In genomic region chr6:31355540-31355988, GRCh38 we compare ENCODE assay signal across 9 cellular contexts. TPM values are rescaled to one million over a fixed set of nuclear protein-coding genes. Genes with fewer than 3 reads are reported as not detected.
DNase-seq lines count a peak whose midpoint lies in the region; ATAC-seq and TF ChIP-seq lines count a peak whose summit lies in the region.
"Had no signal": no experiment of that assay in that cellular context is flagged by ENCODE, and none has a peak within 500 bp of the region (broad histone marks: within the 10 kb centered on the region; RNA-seq: fewer than 3 reads in every experiment).

No MANE protein-coding gene starts in this region.

- peak overlapping the region; percentile 83 for H3K27ac Mint-ChIP-seq in T-helper 1 cell treated with Interleukin-12 subunit alpha and Interleukin-12 subunit beta and Interleukin-4 antibody, amounts not matched to agents 30 μg/mL and 1 μg/mL, for 36 hours

- intact Hi-C loops in psoas muscle (cut with DNase I), result no loop called here

- no peaks in the 10 kb centered on the region for H3K9me2 ChIP-seq in DOHH2 (replicated peaks; ENCODE audit: control insufficient read depth, low read length)

- 40 to 51% methylated on average over 7 of the region's 7 CpGs for whole genome bisulfite sequencing in esophagus, 2 donors
- 57 to 61% (median 61%) methylated on average over 7 of the region's 7 CpGs for WGBS in psoas muscle, 3 donors

- H3K27ac ChIP-seq in DOHH2 (ENCODE audit: low read depth, low read length) (no peak overlapping the region), esophagus (ENCODE audit: low read depth in 2 of 2, low read length in 1 of 2) (no peak overlapping the region), psoas muscle (no peak overlapping the region)

- in situ Hi-C loops in GM13977 (cut with MboI; ENCODE audit: low pct_unique_long_range_greater_than_20kb, low sequenced_read_pairs, unreplicated experiment), result no loop called here

- H3K27me3 Mint-ChIP-seq in T-helper 1 cell treated with Interleukin-12 subunit alpha and Interleukin-12 subunit beta and Interleukin-4 antibody, amounts not matched to agents 30 μg/mL and 1 μg/mL, for 36 hours (ENCODE audit: low read depth), result no peaks in the 10 kb centered on the region

- TF ChIP-seq CTCF in DOHH2 (IDR thresholded peaks at IDR 0.05; ENCODE audit: low read depth, low read length, poor library complexity, severe bottlenecking), result no peak
- TF ChIP-seq CTCF in psoas muscle (IDR thresholded peaks at IDR 0.05), result no peak
- no peak for TF ChIP-seq CTCF in GM13977 (IDR thresholded peaks at IDR 0.05; ENCODE audit: extremely low read depth, insufficient read depth, missing control alignments)

- peaks cover 51% of the 10 kb centered on the region for H3K36me3 Mint-ChIP-seq in T-helper 1 cell treated with Interleukin-12 subunit alpha and Interleukin-12 subunit beta and Interleukin-4 antibody, amounts not matched to agents 30 μg/mL and 1 μg/mL, for 36 hours (ENCODE audit: low read depth)

- H3K4me1 Mint-ChIP-seq in T-helper 1 cell treated with Interleukin-12 subunit alpha and Interleukin-12 subunit beta and Interleukin-4 antibody, amounts not matched to agents 30 μg/mL and 1 μg/mL, for 36 hours (ENCODE audit: low read depth), result peaks cover 56% of the 10 kb centered on the region

- ATAC-seq in psoas muscle, result no peak

- H3K9me3 ChIP-seq in DOHH2 (ENCODE audit: control insufficient read depth, insufficient read depth, low read length) (no peaks in the 10 kb centered on the region), esophagus (ENCODE audit: control insufficient read depth in 2 of 2, insufficient read depth in 1 of 2, low read depth in 1 of 2, low read length in 1 of 2) (no peaks in the 10 kb centered on the region), psoas muscle (no peaks in the 10 kb centered on the region)

- H3K36me3 ChIP-seq in DOHH2 (ENCODE audit: control insufficient read depth, low read length), result peaks cover 34% of the 10 kb centered on the region
- H3K36me3 ChIP-seq in esophagus (ENCODE audit: control insufficient read depth in 2 of 2, insufficient read depth in 2 of 2, low read length in 1 of 2), result peaks cover 0 to 14% of the 10 kb centered on the region in 2 donors
- H3K36me3 ChIP-seq in psoas muscle (ENCODE audit: insufficient read depth in 1 of 2, low read depth in 1 of 2), result peaks cover 0 to 3% of the 10 kb centered on the region in 2 donors

- H3K27me3 ChIP-seq in DOHH2 (ENCODE audit: control insufficient read depth, low read length), result 0 out of 2 replicates have a peak, but pooled peaks cover 3% of the 10 kb centered on the region
- H3K27me3 ChIP-seq in esophagus (ENCODE audit: control insufficient read depth in 1 of 2, insufficient read depth in 2 of 2, low read length in 2 of 2), result peaks cover 0 to 3% of the 10 kb centered on the region in 2 donors
- H3K27me3 ChIP-seq in psoas muscle (ENCODE audit: insufficient read depth in 3 of 3, low read length in 2 of 3), result peaks cover 0 to 16% (median 7%) of the 10 kb centered on the region in 3 donors

- peak overlapping the region; percentile 95 for H3K4me3 Mint-ChIP-seq in T-helper 1 cell treated with Interleukin-12 subunit alpha and Interleukin-12 subunit beta and Interleukin-4 antibody, amounts not matched to agents 30 μg/mL and 1 μg/mL, for 36 hours

- H3K79me2 ChIP-seq in DOHH2 (ENCODE audit: control insufficient read depth, low read length), result peaks cover 18% of the 10 kb centered on the region

- H3F3A ChIP-seq in DOHH2 (ENCODE audit: control insufficient read depth, insufficient read depth), result peaks cover 11% of the 10 kb centered on the region; the same call in 1 of the 2 replicates

- peaks cover 58% of the 10 kb centered on the region for H3K4me1 ChIP-seq in DOHH2 (ENCODE audit: control insufficient read depth, low read length)
- peaks cover 0 to 9% of the 10 kb centered on the region in 2 donors for H3K4me1 ChIP-seq in esophagus (ENCODE audit: control insufficient read depth in 2 of 2, insufficient read depth in 2 of 2, low read length in 1 of 2)
- H3K4me1 ChIP-seq in psoas muscle, result no peaks in the 10 kb centered on the region

- H3K4me3 ChIP-seq in DOHH2 (ENCODE audit: low read length) (peak overlapping the region; percentile 81), esophagus (ENCODE audit: low read depth in 1 of 2, low read length in 2 of 2) (peak overlapping the region; percentile 72 to 80), psoas muscle (peak overlapping the region; percentile 67)

- peak overlapping the region; percentile 93 for H3K4me2 ChIP-seq in DOHH2 (ENCODE audit: low read length)

- no peak for DNase-seq in psoas muscle
- no peak for DNase-seq in GM13977 (ENCODE audit: low spot score)
- DNase-seq in NCI-H82 (lab: John Stamatoyannopoulos, UW), result no peak
- no peak for DNase-seq in RPMI8226
- no peak for DNase-seq in NCI-H1092 treated with DMSO at 0.1 percent for 48 hours (lab: John Stamatoyannopoulos, UW)
- DNase-seq: NCI-H226 had no signal

- peaks cover 7% of the 10 kb centered on the region; the same call in 1 of the 2 replicates for H4K20me1 ChIP-seq in DOHH2 (ENCODE audit: control insufficient read depth, insufficient read depth, low read depth, low read length)

- H3K9me3 Mint-ChIP-seq in T-helper 1 cell treated with Interleukin-12 subunit alpha and Interleukin-12 subunit beta and Interleukin-4 antibody, amounts not matched to agents 30 μg/mL and 1 μg/mL, for 36 hours, result peaks cover 4% of the 10 kb centered on the region

RNA-seq across cellular contexts. Expression of gene HLA-B, which starts 1.4 kb away (rescaled TPM):
- polyA plus RNA-seq in esophagus (100 to 1,000 TPM; 168 to 351 TPM), psoas muscle (100 to 1,000 TPM; 138 to 237 (median 218) TPM)
- 100 to 1,000 TPM; 185 to 402 (median 277) TPM for total RNA-seq in psoas muscle

RNA-seq across cellular contexts. Expression of gene MICA, which starts 47.8 kb away (rescaled TPM):
- polyA plus RNA-seq in esophagus (1 to 10 TPM; 8.8 to 9.9 TPM), psoas muscle (1 to 10 TPM; 4.1 to 5.7 (median 5.0) TPM)
- total RNA-seq in psoas muscle, result 1 to 10 TPM; 2.7 to 5.7 (median 4.2) TPM
